In the genomic region with DNA sequence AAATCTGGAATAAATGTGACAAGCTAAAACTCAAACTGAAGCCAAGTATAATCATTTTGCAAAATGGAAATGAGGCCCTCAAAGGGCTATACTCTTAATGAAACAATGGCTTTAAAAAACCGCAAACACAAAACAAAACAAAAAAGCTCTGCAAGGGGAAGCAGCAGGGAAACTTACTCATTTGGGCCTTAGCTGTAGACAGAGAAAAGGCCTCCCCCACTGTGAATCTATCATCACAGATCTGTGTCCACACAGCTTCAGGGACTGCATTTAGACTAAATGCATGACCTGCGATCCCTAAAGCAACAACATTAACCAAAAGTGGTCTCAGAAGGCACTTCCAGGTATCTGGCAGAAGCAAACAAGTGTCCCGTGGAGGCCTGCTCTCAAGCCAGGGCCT, we compare ENCODE assay signal across 23 cellular contexts.
DNase-seq lines count a peak whose midpoint lies in the region; ATAC-seq and TF ChIP-seq lines count a peak whose summit lies in the region.
"Had no signal": no experiment of that assay in that cellular context is flagged by ENCODE, and none has a peak within 500 bp of the region (broad histone marks: within the 10 kb centered on the region; RNA-seq: fewer than 3 reads in every experiment).

No MANE protein-coding gene starts in this region.

- H3K27ac Mint-ChIP-seq in HFFc6 (peak overlapping the region; percentile 75), mesothelial cell of epicardium (peak overlapping the region; percentile 5)
- H3K27ac Mint-ChIP-seq: activated CD4-positive, alpha-beta T cell treated with anti-CD3 and anti-CD28 coated beads, Interleukin-2, amount 10 ng/mL, durations not matched to agents 7 days and 5 days; activated naive CD8-positive, alpha-beta T cell; brain; stimulated activated effector memory CD8-positive, alpha-beta T cell treated with anti-CD3 and anti-CD28 coated beads, Interleukin-12 subunit alpha, Interleukin-12 subunit beta, amount 100 ng/mL, for 72 hours had no signal

- TF ChIP-seq CTCF in AG10803 (conservative IDR thresholded peaks at IDR 0.05; ENCODE audit: low read length) (no peak), HFFc6 (IDR thresholded peaks at IDR 0.05) (no peak), mesothelial cell of epicardium (IDR thresholded peaks at IDR 0.05; ENCODE audit: unreplicated experiment) (no peak)

- H3K9me3 ChIP-seq in adipocyte (ENCODE audit: control insufficient read depth, low read length), result peaks cover 5% of the 10 kb centered on the region
- H3K9me3 ChIP-seq: BLaER1, SJSA1, suprapubic skin, vagina had no signal

- DNase-seq in AG10803 (ENCODE audit: low read depth), result no peak
- DNase-seq in HFFc6, result peak; percentile 50
- no peak for DNase-seq in adipocyte (ENCODE audit: low read depth)
- DNase-seq in mesothelial cell of epicardium (ENCODE audit: low spot score in 2 of 2, unreplicated experiment in 2 of 2), result no peak
- no peak for DNase-seq in foreskin melanocyte
- no peak for DNase-seq in G401 (ENCODE audit: low spot score)
- DNase-seq: activated CD4-positive, alpha-beta T cell treated with anti-CD3 and anti-CD28 coated beads, Interleukin-2, amount 10 ng/mL, durations not matched to agents 7 days and 5 days; Calu3; hypothalamus; kidney; NCI-H1092 treated with DMSO at 0.1 percent for 48 hours; NCI-H82; PC-3 had no signal

- H3K4me3 Mint-ChIP-seq in HFFc6 (peak overlapping the region; percentile 83), mesothelial cell of epicardium (no peak overlapping the region)
- H3K4me3 Mint-ChIP-seq: activated CD4-positive, alpha-beta T cell treated with anti-CD3 and anti-CD28 coated beads, Interleukin-2, amount 10 ng/mL, durations not matched to agents 7 days and 5 days; activated naive CD8-positive, alpha-beta T cell; brain; stimulated activated effector memory CD8-positive, alpha-beta T cell treated with anti-CD3 and anti-CD28 coated beads, Interleukin-12 subunit alpha, Interleukin-12 subunit beta, amount 100 ng/mL, for 72 hours had no signal

- H3K36me3 ChIP-seq in adipocyte (ENCODE audit: control insufficient read depth, insufficient read depth, low read length, severe bottlenecking), result no peaks in the 10 kb centered on the region
- H3K36me3 ChIP-seq: BLaER1, SJSA1, suprapubic skin, vagina had no signal

- H3K9me3 Mint-ChIP-seq in HFFc6 (no peaks in the 10 kb centered on the region), mesothelial cell of epicardium (no peaks in the 10 kb centered on the region)
- H3K9me3 Mint-ChIP-seq: activated CD4-positive, alpha-beta T cell treated with anti-CD3 and anti-CD28 coated beads, Interleukin-2, amount 10 ng/mL, durations not matched to agents 7 days and 5 days; stimulated activated effector memory CD8-positive, alpha-beta T cell treated with anti-CD3 and anti-CD28 coated beads, Interleukin-12 subunit alpha, Interleukin-12 subunit beta, amount 100 ng/mL, for 72 hours had no signal

- H3K4me1 ChIP-seq in adipocyte (ENCODE audit: control insufficient read depth, insufficient read depth, low read length), result peaks cover 48% of the 10 kb centered on the region
- H3K4me1 ChIP-seq: suprapubic skin, vagina had no signal

- peaks cover 15% of the 10 kb centered on the region; the same call in 1 of the 2 replicates for H3K36me3 Mint-ChIP-seq in HFFc6 (ENCODE audit: low read depth)
- no peaks in the 10 kb centered on the region for H3K36me3 Mint-ChIP-seq in mesothelial cell of epicardium
- H3K36me3 Mint-ChIP-seq: activated naive CD8-positive, alpha-beta T cell; brain; stimulated activated effector memory CD8-positive, alpha-beta T cell treated with anti-CD3 and anti-CD28 coated beads, Interleukin-12 subunit alpha, Interleukin-12 subunit beta, amount 100 ng/mL, for 72 hours had no signal

- peaks cover 92% of the 10 kb centered on the region for H3K4me1 Mint-ChIP-seq in HFFc6 (ENCODE audit: low read depth)
- peaks cover 40% of the 10 kb centered on the region for H3K4me1 Mint-ChIP-seq in mesothelial cell of epicardium
- H3K4me1 Mint-ChIP-seq: activated CD4-positive, alpha-beta T cell treated with anti-CD3 and anti-CD28 coated beads, Interleukin-2, amount 10 ng/mL, durations not matched to agents 7 days and 5 days; stimulated activated effector memory CD8-positive, alpha-beta T cell treated with anti-CD3 and anti-CD28 coated beads, Interleukin-12 subunit alpha, Interleukin-12 subunit beta, amount 100 ng/mL, for 72 hours had no signal

- ATAC-seq in HG02840 (IDR thresholded peaks at IDR 0.05; ENCODE audit: low FRiP score, unreplicated experiment) (no peak), HG03521 (IDR thresholded peaks at IDR 0.05; ENCODE audit: unreplicated experiment) (no peak)
- ATAC-seq: PC-3; stimulated activated effector memory CD8-positive, alpha-beta T cell treated with anti-CD3 and anti-CD28 coated beads, Interleukin-12 subunit alpha, Interleukin-12 subunit beta, amount 100 ng/mL, for 72 hours had no signal

- in situ Hi-C loops in G401 (cut with HindIII; ENCODE audit: low sequenced_read_pairs), result no loop called here

- H3K27me3 Mint-ChIP-seq in HFFc6 (ENCODE audit: insufficient read depth), result peaks cover 5% of the 10 kb centered on the region; the same call in 1 of the 2 replicates
- peaks cover 7% of the 10 kb centered on the region for H3K27me3 Mint-ChIP-seq in mesothelial cell of epicardium (ENCODE audit: low read depth)

- peak overlapping the region; percentile 5 for H3K9ac ChIP-seq in adipocyte (ENCODE audit: low read length)
- H3K9ac ChIP-seq: BLaER1 had no signal

- H3K4me3 ChIP-seq in AG10803 (ENCODE audit: low read length) (0 out of 2 replicates have a peak overlapping the region, but pooled peaks have one; percentile 1), adipocyte (ENCODE audit: low read length) (no peak overlapping the region)
- H3K4me3 ChIP-seq: BLaER1, coronary artery, SJSA1, suprapubic skin, vagina had no signal

- no peaks in the 10 kb centered on the region for H3K27me3 ChIP-seq in adipocyte (replicated peaks; ENCODE audit: control insufficient read depth, insufficient read depth, low read length)
- H3K27me3 ChIP-seq: BLaER1, SJSA1, suprapubic skin, vagina had no signal
